In genomic region chr4:54657194-54657555, GRCh38 we compare ENCODE assay signal across 1 cellular context.
TF ChIP-seq lines count a peak whose summit lies in the region.

No MANE protein-coding gene starts in this region.

TF ChIP-seq in endothelial cell of umbilical vein, 7 proteins besides CTCF, POLR2A, EP300 and RAD21:
- TF ChIP-seq EZH2 (IDR thresholded peaks at IDR 0.05; ENCODE audit: borderline replicate concordance, low read depth, low read length, severe bottlenecking): peak; percentile 89
- TF ChIP-seq, protein P1, sequence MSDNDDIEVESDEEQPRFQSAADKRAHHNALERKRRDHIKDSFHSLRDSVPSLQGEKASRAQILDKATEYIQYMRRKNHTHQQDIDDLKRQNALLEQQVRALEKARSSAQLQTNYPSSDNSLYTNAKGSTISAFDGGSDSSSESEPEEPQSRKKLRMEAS (IDR thresholded peaks at IDR 0.05; ENCODE audit: insufficient read depth, insufficient read length): no peak
